In the genomic region with DNA sequence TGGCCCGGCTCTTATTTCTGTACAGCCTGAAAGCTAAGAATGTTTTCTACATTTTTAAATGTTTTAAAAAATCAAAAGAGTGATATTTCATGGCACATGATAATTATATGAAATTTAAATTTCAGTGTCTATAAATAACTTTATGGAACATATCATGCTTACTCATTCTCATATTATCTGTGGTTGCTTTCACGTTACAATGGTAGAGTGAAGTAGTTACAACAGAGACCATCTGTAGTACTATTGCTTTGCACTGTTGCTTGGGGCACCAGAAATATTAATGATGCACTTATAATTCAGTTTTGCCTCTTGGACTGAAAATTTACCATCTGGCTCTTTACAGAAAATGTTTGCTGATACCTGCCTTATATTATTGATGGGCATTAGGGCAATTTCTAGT, we compare ENCODE assay signal across 28 cellular contexts.
"Had no signal": no experiment of that assay in that cellular context is flagged by ENCODE, and none has a peak within 500 bp of the region (broad histone marks: within the 10 kb centered on the region; RNA-seq: fewer than 3 reads in every experiment).

No MANE protein-coding gene starts in this region.

- H3K4me3 ChIP-seq: breast epithelium, K562 had no signal

- H3K36me3 ChIP-seq: breast epithelium had no signal

- H3K9me3 ChIP-seq: breast epithelium had no signal

- H3K27ac ChIP-seq: breast epithelium had no signal

- DNase-seq: activated B cell treated with CpG ODN at 0.5 μM for 24 hours; activated CD4-positive, alpha-beta T cell treated with anti-CD3 and anti-CD28 coated beads for 1 hour; activated CD4-positive, alpha-beta T cell treated with anti-CD3 and anti-CD28 coated beads, Interleukin-2, amount 10 ng/mL, durations not matched to agents 24 days and 14 days; activated CD4-positive, alpha-beta T cell treated with anti-CD3 and anti-CD28 coated beads, Interleukin-2, amount 50 U/mL, for 48 hours; activated CD8-positive, alpha-beta memory T cell treated with anti-CD3 and anti-CD28 coated beads, Interleukin-2, amount 10 ng/mL, durations not matched to agents 7 days and 5 days; activated effector memory CD4-positive, alpha-beta T cell treated with Interleukin-2 at 50 U/mL for 16 hours; activated naive CD4-positive, alpha-beta T cell; activated T-cell treated with anti-CD3 and anti-CD28 coated beads, Interleukin-2, amount 50 U/mL, for 24 hours; aorta; caudate nucleus; Karpas-422; MM.1S; NCI-H1105; NCI-H1436; NCI-H187 treated with DMSO at 0.1 percent for 48 hours; NCI-H2081 treated with DMSO at 0.1 percent for 48 hours; NCI-H226; NCI-H510A treated with DMSO at 0.1 percent for 48 hours; NCI-H69; PC-3; SHP77; T-cell; T-helper 2 cell; T1000 had no signal

- FAIRE-seq: K562, RCC 7860, TTC549 had no signal

- H3K27me3 ChIP-seq: breast epithelium had no signal
